Comparison of ENCODE assay signal across 1 cellular context in the genomic region with DNA sequence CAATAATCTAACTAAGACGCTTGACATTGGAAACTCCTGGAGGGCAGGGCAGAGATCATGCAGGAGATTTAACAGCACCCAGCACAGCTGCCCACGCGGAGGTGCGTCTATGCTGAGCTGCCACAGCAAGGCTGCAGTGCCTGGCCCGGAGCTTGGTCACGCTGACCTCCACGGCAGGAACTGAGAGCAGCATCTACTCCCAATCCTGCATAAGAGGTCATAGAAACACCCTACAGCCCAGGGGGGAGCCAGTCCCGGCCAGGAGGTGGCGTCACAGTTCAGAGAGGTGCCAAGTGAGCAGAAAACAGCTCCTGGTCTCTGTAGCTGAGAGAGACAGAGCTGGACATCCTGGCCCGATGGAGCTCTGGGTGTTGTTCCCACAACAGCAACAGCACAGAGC.
TF ChIP-seq lines count a peak whose summit lies in the region.

No MANE protein-coding gene starts in this region.

TF ChIP-seq in SK-N-SH, 30 proteins besides CTCF, POLR2A, EP300 and RAD21 (continued from another document):
- no peak for TF ChIP-seq PBX3 (IDR thresholded peaks at IDR 0.05)
- TF ChIP-seq, protein P1, sequence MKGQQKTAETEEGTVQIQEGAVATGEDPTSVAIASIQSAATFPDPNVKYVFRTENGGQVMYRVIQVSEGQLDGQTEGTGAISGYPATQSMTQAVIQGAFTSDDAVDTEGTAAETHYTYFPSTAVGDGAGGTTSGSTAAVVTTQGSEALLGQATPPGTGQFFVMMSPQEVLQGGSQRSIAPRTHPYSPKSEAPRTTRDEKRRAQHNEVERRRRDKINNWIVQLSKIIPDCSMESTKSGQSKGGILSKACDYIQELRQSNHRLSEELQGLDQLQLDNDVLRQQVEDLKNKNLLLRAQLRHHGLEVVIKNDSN (IDR thresholded peaks at IDR 0.05; ENCODE audit: borderline replicate concordance, low read depth): no peak
- no peak for TF ChIP-seq GABPA (IDR thresholded peaks at IDR 0.05; ENCODE audit: low read depth)
- TF ChIP-seq TEAD4 (IDR thresholded peaks at IDR 0.05; ENCODE audit: borderline replicate concordance, insufficient read depth): no peak
- TF ChIP-seq RXRA (IDR thresholded peaks at IDR 0.05; ENCODE audit: borderline replicate concordance, low read depth): no peak
- TF ChIP-seq EZH2phosphoT487 (IDR thresholded peaks at IDR 0.05; ENCODE audit: borderline replicate concordance, low read depth): no peak
- TF ChIP-seq NRF1 (IDR thresholded peaks at IDR 0.05; ENCODE audit: low read depth, low read length): no peak
- no peak for TF ChIP-seq FOSL2 (IDR thresholded peaks at IDR 0.05; ENCODE audit: borderline replicate concordance, low read depth)
- no peak for TF ChIP-seq POLR2AphosphoS5 (IDR thresholded peaks at IDR 0.05; ENCODE audit: low read depth, low read length)
- no peak for TF ChIP-seq JUND (IDR thresholded peaks at IDR 0.05)
- no peak for TF ChIP-seq CHD2 (IDR thresholded peaks at IDR 0.05; ENCODE audit: low read length, partially characterized antibody)
- no peak for TF ChIP-seq ELF1 (IDR thresholded peaks at IDR 0.05)
